In genomic region chr22:30695351-30695762, GRCh38 we compare ENCODE assay signal across 1 cellular context.
TF ChIP-seq lines count a peak whose summit lies in the region.

No MANE protein-coding gene starts in this region.

TF ChIP-seq in GM12878, 131 proteins besides CTCF, POLR2A, EP300 and RAD21:
- TF ChIP-seq NRF1 (conservative IDR thresholded peaks at IDR 0.05; ENCODE audit: low read depth, low read length) = no peak
- TF ChIP-seq CHD4 (IDR thresholded peaks at IDR 0.05) = no peak
- TF ChIP-seq EGR1 (IDR thresholded peaks at IDR 0.05; ENCODE audit: borderline replicate concordance in 1 of 2, low read depth in 2 of 2, low read length in 2 of 2) = no peak
- TF ChIP-seq ZNF207 (IDR thresholded peaks at IDR 0.05; ENCODE audit: borderline replicate concordance) = no peak
- TF ChIP-seq, protein P1, sequence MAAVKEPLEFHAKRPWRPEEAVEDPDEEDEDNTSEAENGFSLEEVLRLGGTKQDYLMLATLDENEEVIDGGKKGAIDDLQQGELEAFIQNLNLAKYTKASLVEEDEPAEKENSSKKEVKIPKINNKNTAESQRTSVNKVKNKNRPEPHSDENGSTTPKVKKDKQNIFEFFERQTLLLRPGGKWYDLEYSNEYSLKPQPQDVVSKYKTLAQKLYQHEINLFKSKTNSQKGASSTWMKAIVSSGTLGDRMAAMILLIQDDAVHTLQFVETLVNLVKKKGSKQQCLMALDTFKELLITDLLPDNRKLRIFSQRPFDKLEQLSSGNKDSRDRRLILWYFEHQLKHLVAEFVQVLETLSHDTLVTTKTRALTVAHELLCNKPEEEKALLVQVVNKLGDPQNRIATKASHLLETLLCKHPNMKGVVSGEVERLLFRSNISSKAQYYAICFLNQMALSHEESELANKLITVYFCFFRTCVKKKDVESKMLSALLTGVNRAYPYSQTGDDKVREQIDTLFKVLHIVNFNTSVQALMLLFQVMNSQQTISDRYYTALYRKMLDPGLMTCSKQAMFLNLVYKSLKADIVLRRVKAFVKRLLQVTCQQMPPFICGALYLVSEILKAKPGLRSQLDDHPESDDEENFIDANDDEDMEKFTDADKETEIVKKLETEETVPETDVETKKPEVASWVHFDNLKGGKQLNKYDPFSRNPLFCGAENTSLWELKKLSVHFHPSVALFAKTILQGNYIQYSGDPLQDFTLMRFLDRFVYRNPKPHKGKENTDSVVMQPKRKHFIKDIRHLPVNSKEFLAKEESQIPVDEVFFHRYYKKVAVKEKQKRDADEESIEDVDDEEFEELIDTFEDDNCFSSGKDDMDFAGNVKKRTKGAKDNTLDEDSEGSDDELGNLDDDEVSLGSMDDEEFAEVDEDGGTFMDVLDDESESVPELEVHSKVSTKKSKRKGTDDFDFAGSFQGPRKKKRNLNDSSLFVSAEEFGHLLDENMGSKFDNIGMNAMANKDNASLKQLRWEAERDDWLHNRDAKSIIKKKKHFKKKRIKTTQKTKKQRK (IDR thresholded peaks at IDR 0.05; ENCODE audit: low read depth, low read length) = no peak
